25 cellular contexts compared by ENCODE assay signal in genomic region chrX:14290335-14290734, GRCh38.
"Had no signal": no experiment of that assay in that cellular context is flagged by ENCODE, and none has a peak within 500 bp of the region (broad histone marks: within the 10 kb centered on the region; RNA-seq: fewer than 3 reads in every experiment).

No MANE protein-coding gene starts in this region.

- H3K4me3 ChIP-seq: MG63, SJCRH30 had no signal

- H3K9me3 ChIP-seq: MG63, SJCRH30 had no signal

- DNase-seq: Karpas-422; KG1; MG63; NCI-H1092; NCI-H1105 treated with DMSO at 0.1 percent for 48 hours; NCI-H1417 treated with DMSO at 0.1 percent for 48 hours; NCI-H146; NCI-H1694 treated with DMSO at 0.1 percent for 48 hours; NCI-H1930; NCI-H2081; NCI-H2107; NCI-H2171; NCI-H226; NCI-H446; NCI-H510A; NCI-H524 treated with DMSO at 0.1 percent for 48 hours; NCI-H69; NCI-H774; NK-92 treated with Interleukin-12 subunit alpha and Interleukin-12 subunit beta, amount 100 ng/mL, for 24 hours; PC-3; SHP77 treated with DMSO at 0.1 percent for 48 hours; SJCRH30 had no signal

- H3K4me1 ChIP-seq: SJCRH30 had no signal

- H3K27ac ChIP-seq: SJCRH30 had no signal

- H3K27me3 ChIP-seq: MG63, SJCRH30 had no signal

- H3K36me3 ChIP-seq: MG63, SJCRH30 had no signal

- ATAC-seq: Panc1, PC-3, Right ventricle myocardium inferior, SK-N-SH treated with all-trans-retinoic acid at 6 μM for 48 hours had no signal
